In genomic region chr7:25795824-25796235, GRCh38 we compare ENCODE assay signal across 17 cellular contexts.
DNase-seq lines count a peak whose midpoint lies in the region; ATAC-seq and TF ChIP-seq lines count a peak whose summit lies in the region.
"Had no signal": no experiment of that assay in that cellular context is flagged by ENCODE, and none has a peak within 500 bp of the region (broad histone marks: within the 10 kb centered on the region; RNA-seq: fewer than 3 reads in every experiment).

No MANE protein-coding gene starts in this region.

- H3K4me3 Mint-ChIP-seq in MCF 10A (ENCODE audit: unreplicated experiment) = no peak overlapping the region
- H3K4me3 Mint-ChIP-seq in WTC11 = no peak overlapping the region
- H3K4me3 Mint-ChIP-seq: stimulated activated naive CD8-positive, alpha-beta T cell treated with anti-CD3 and anti-CD28 coated beads, Interleukin-15, amount 100 ng/mL, for 72 hours had no signal

- DNase-seq in MCF 10A (ENCODE audit: unreplicated experiment) (peak; percentile 8), mammary epithelial cell (no peak), cardiac fibroblast (ENCODE audit: low read depth in 2 of 2) (peak; percentile 18 to 29), mesenchymal stem cell (peak; percentile 87), aorta (no peak), WTC11 (ENCODE audit: low spot score) (no peak), GDM1 (lab: John Stamatoyannopoulos, UW) (no peak)
- DNase-seq: activated CD4-positive, CD25-positive, alpha-beta regulatory T cell treated with anti-CD3 and anti-CD28 coated beads, Interleukin-2, amount 50 U/mL, for 72 hours; activated T-cell treated with anti-CD3 and anti-CD28 coated beads, Interleukin-2, amount 50 U/mL, for 48 hours; left colon; NCI-H1694; nucleus accumbens; stimulated activated CD4-positive, alpha-beta T cell treated with anti-CD3 and anti-CD28 coated beads, Interleukin-2, amount 100 ng/mL, for 24 hours; stimulated activated naive CD8-positive, alpha-beta T cell treated with anti-CD3 and anti-CD28 coated beads, Interleukin-15, amount 100 ng/mL, for 72 hours had no signal

- no peaks in the 10 kb centered on the region for H4K20me1 ChIP-seq in mammary epithelial cell (ENCODE audit: insufficient read depth, low read length)

- H4K91ac ChIP-seq in mesenchymal stem cell (ENCODE audit: low read length) = no peak overlapping the region

- no peak overlapping the region for H3K14ac ChIP-seq in mesenchymal stem cell (ENCODE audit: low read length in 2 of 2)

- H3K36me3 Mint-ChIP-seq in MCF 10A (ENCODE audit: insufficient read depth, unreplicated experiment) (no peaks in the 10 kb centered on the region), WTC11 (no peaks in the 10 kb centered on the region)

- H3K4me2 ChIP-seq in mammary epithelial cell (ENCODE audit: insufficient read depth, low read depth, low read length) (no peak overlapping the region), mesenchymal stem cell (ENCODE audit: low read length, poor library complexity, severe bottlenecking) (no peak overlapping the region)

- H3K4me3 ChIP-seq in mammary epithelial cell (replicated peaks in 1 of 3; ENCODE audit: insufficient read depth in 1 of 3, low read depth in 2 of 3, low read length in 3 of 3) (no peak overlapping the region), cardiac fibroblast (replicated peaks in 1 of 2; ENCODE audit: low read depth in 2 of 2, low read length in 2 of 2) (no peak overlapping the region), mesenchymal stem cell (ENCODE audit: insufficient read depth in 1 of 2, low read depth in 1 of 2, low read length in 2 of 2) (peak overlapping the region in 1 of 2 experiments; percentile 51), aorta (ENCODE audit: low read length in 2 of 2) (no peak overlapping the region)
- H3K4me3 ChIP-seq: cardiac muscle cell had no signal

- H2AK5ac ChIP-seq in mesenchymal stem cell (ENCODE audit: low read length, severe bottlenecking) = no peak overlapping the region

- no peaks in the 10 kb centered on the region for H3K79me2 ChIP-seq in mammary epithelial cell (ENCODE audit: insufficient read depth, low read length)

- intact Hi-C loops in MCF 10A (cut with micrococcal nuclease) (no loop called here), mammary epithelial cell (cut with micrococcal nuclease) (no loop called here), aorta (cut with DNase I) (loop anchor here in 1 of 2 donors (5.0 kb wide), 1 partner anchor 39 kb away; no protein-coding TSS in a partner anchor)

- POLR2A ChIA-PET in MCF 10A (lab: Yijun Ruan, JAX) = no interaction called here
- POLR2A ChIA-PET in WTC11 (lab: Charles Lee) = no interaction called here

- H3K9ac ChIP-seq in mammary epithelial cell (ENCODE audit: insufficient read depth, low read length) = no peak overlapping the region
- peak overlapping the region; percentile 59 for H3K9ac ChIP-seq in mesenchymal stem cell (ENCODE audit: low read length)

- peak overlapping the region; percentile 29 for H2BK15ac ChIP-seq in mesenchymal stem cell (ENCODE audit: low read depth, poor library complexity, severe bottlenecking)

- H3K27ac Mint-ChIP-seq in MCF 10A (ENCODE audit: low read depth, unreplicated experiment) = no peak overlapping the region
- H3K27ac Mint-ChIP-seq in WTC11 = no peak overlapping the region
- H3K27ac Mint-ChIP-seq: stimulated activated naive CD8-positive, alpha-beta T cell treated with anti-CD3 and anti-CD28 coated beads, Interleukin-15, amount 100 ng/mL, for 72 hours had no signal

- peak overlapping the region in 1 of 2 experiments; percentile 54 for H3K18ac ChIP-seq in mesenchymal stem cell (ENCODE audit: low read depth in 1 of 2, low read length in 2 of 2)

- H3K4me1 Mint-ChIP-seq in MCF 10A (ENCODE audit: insufficient read depth, unreplicated experiment) = peaks cover 5% of the 10 kb centered on the region
- H3K4me1 Mint-ChIP-seq in WTC11 = peaks cover 3% of the 10 kb centered on the region; the same call in 1 of the 2 replicates
- H3K4me1 Mint-ChIP-seq: stimulated activated naive CD8-positive, alpha-beta T cell treated with anti-CD3 and anti-CD28 coated beads, Interleukin-15, amount 100 ng/mL, for 72 hours had no signal

- ATAC-seq in aorta (ENCODE audit: low FRiP score) = peak; percentile 66
- ATAC-seq in HG02885 (IDR thresholded peaks at IDR 0.05; ENCODE audit: poor library complexity, unreplicated experiment) = no peak
- no peak for ATAC-seq in WTC11
- ATAC-seq: foreskin keratinocyte; left colon; stimulated activated naive CD8-positive, alpha-beta T cell treated with anti-CD3 and anti-CD28 coated beads, Interleukin-15, amount 100 ng/mL, for 72 hours had no signal

- H3K27me3 Mint-ChIP-seq in MCF 10A (ENCODE audit: insufficient read depth, unreplicated experiment) (peaks cover 17% of the 10 kb centered on the region), WTC11 (ENCODE audit: low read depth) (no peaks in the 10 kb centered on the region)
- H3K27me3 Mint-ChIP-seq: stimulated activated naive CD8-positive, alpha-beta T cell treated with anti-CD3 and anti-CD28 coated beads, Interleukin-15, amount 100 ng/mL, for 72 hours had no signal

- H3K9me3 Mint-ChIP-seq in MCF 10A (ENCODE audit: unreplicated experiment) (no peaks in the 10 kb centered on the region), WTC11 (0 out of 2 replicates have a peak, but pooled peaks cover 3% of the 10 kb centered on the region)
- H3K9me3 Mint-ChIP-seq: stimulated activated naive CD8-positive, alpha-beta T cell treated with anti-CD3 and anti-CD28 coated beads, Interleukin-15, amount 100 ng/mL, for 72 hours had no signal

- H3K27me3 ChIP-seq in mammary epithelial cell (ENCODE audit: insufficient read depth, low read length) (no peaks in the 10 kb centered on the region), mesenchymal stem cell (ENCODE audit: control insufficient read depth in 1 of 2, insufficient read depth in 1 of 2, low read length in 2 of 2) (no peaks in the 10 kb centered on the region), aorta (ENCODE audit: control insufficient read depth in 1 of 2, insufficient read depth in 2 of 2, low read length in 1 of 2) (no peaks in the 10 kb centered on the region)
- H3K27me3 ChIP-seq: cardiac muscle cell, foreskin keratinocyte had no signal

- dilution Hi-C loops in mammary epithelial cell (cut with HindIII; ENCODE audit: low sequenced_read_pairs) = no loop called here

- peak overlapping the region in 1 of 2 experiments; percentile 51 for H2BK12ac ChIP-seq in mesenchymal stem cell (ENCODE audit: low read length in 2 of 2)

- WGBS in mammary epithelial cell (ENCODE audit: low coverage, missing lambda C conversion rate) = 70% methylated on average over 2 of the region's 2 CpGs
- WGBS in mesenchymal stem cell = 85% methylated on average over 2 of the region's 2 CpGs
- WGBS in aorta, 2 donors = 48 to 53% methylated on average over 2 of the region's 2 CpGs

- H3K79me1 ChIP-seq in mesenchymal stem cell (replicated peaks; ENCODE audit: low read length, poor library complexity, severe bottlenecking) = no peaks in the 10 kb centered on the region

- H2AFZ ChIP-seq in mammary epithelial cell (ENCODE audit: low read depth, low read length) = no peak overlapping the region
- H2AFZ ChIP-seq in mesenchymal stem cell (ENCODE audit: low read depth, low read length) = no peak overlapping the region

- H4K8ac ChIP-seq in mesenchymal stem cell (ENCODE audit: low read length) = peak overlapping the region; percentile 1

- no peak overlapping the region for H3K23ac ChIP-seq in mesenchymal stem cell (ENCODE audit: low read length in 2 of 2)

- H2BK5ac ChIP-seq in mesenchymal stem cell (ENCODE audit: low read depth, low read length, poor library complexity, severe bottlenecking) = no peak overlapping the region

- H3K4ac ChIP-seq in mesenchymal stem cell (ENCODE audit: low read depth in 1 of 2, low read length in 2 of 2) = no peak overlapping the region

- H3K4me1 ChIP-seq in mammary epithelial cell (ENCODE audit: insufficient read depth, low read length) (no peaks in the 10 kb centered on the region), mesenchymal stem cell (ENCODE audit: control insufficient read depth, insufficient read depth, low read depth, low read length) (peaks cover 2% of the 10 kb centered on the region), aorta (ENCODE audit: control insufficient read depth in 1 of 2, insufficient read depth in 2 of 2, low read length in 2 of 2) (peaks cover 0 to 2% of the 10 kb centered on the region in 2 donors)

- H3K9me3 ChIP-seq in mammary epithelial cell (replicated peaks; ENCODE audit: insufficient read depth, low read length) (no peaks in the 10 kb centered on the region), mesenchymal stem cell (ENCODE audit: control insufficient read depth, low read length) (no peaks in the 10 kb centered on the region), aorta (ENCODE audit: control insufficient read depth, low read length) (no peaks in the 10 kb centered on the region)

- in situ Hi-C loops in mammary epithelial cell (cut with MboI; ENCODE audit: low sequenced_read_pairs in 2 of 2) = no loop called here

- TF ChIP-seq CTCF in MCF 10A (IDR thresholded peaks at IDR 0.05; ENCODE audit: unreplicated experiment) (no peak), mammary epithelial cell (conservative IDR thresholded peaks at IDR 0.05 in 1 of 2, IDR thresholded peaks at IDR 0.05 in 1 of 2; ENCODE audit: extremely low read depth in 1 of 2, insufficient read depth in 1 of 2, low read depth in 1 of 2, low read length in 2 of 2) (no peak), cardiac fibroblast (IDR thresholded peaks at IDR 0.05; ENCODE audit: low read depth, low read length) (no peak), WTC11 (IDR thresholded peaks at IDR 0.05) (no peak)

- no peak overlapping the region for H3K27ac ChIP-seq in mammary epithelial cell (ENCODE audit: insufficient read depth, low read depth, low read length)
- no peak overlapping the region for H3K27ac ChIP-seq in mesenchymal stem cell (ENCODE audit: low read length, poor library complexity, severe bottlenecking)
- peak overlapping the region in 1 of 2 donors; percentile 37 for H3K27ac ChIP-seq in aorta (ENCODE audit: low read depth in 1 of 2, low read length in 2 of 2)
- H3K27ac ChIP-seq: cardiac muscle cell, foreskin keratinocyte had no signal

- H3K36me3 ChIP-seq in mammary epithelial cell (ENCODE audit: insufficient read depth, low read length) (no peaks in the 10 kb centered on the region), mesenchymal stem cell (ENCODE audit: control insufficient read depth in 1 of 2, insufficient read depth in 2 of 2, low read depth in 1 of 2, low read length in 2 of 2) (no peaks in the 10 kb centered on the region), aorta (ENCODE audit: control insufficient read depth in 1 of 2, insufficient read depth in 2 of 2, low read length in 1 of 2) (no peaks in the 10 kb centered on the region)
- H3K36me3 ChIP-seq: cardiac muscle cell had no signal

- no TSS peak for BruUV-seq in MCF 10A (replicated peaks; lab: Mats Ljungman, UMichigan)
- no TSS peak for BruUV-seq in mammary epithelial cell (replicated peaks; lab: Mats Ljungman, UMichigan)

- CTCF ChIA-PET in MCF 10A (lab: Yijun Ruan, JAX) (interaction anchor here (0.6 to 1.0 kb wide), 3 partner anchors 21 to 503 kb away, joined by 3 read pairs; no protein-coding TSS in a partner anchor), mammary epithelial cell (lab: Charles Lee; ENCODE audit: low non-redundant PET) (no interaction called here), WTC11 (lab: Charles Lee) (no interaction called here)

- H2BK120ac ChIP-seq in mesenchymal stem cell (ENCODE audit: low read depth, low read length) = no peak overlapping the region

TF ChIP-seq in WTC11, 78 proteins besides CTCF, POLR2A, EP300 and RAD21 (continues in another document):
- TF ChIP-seq ZNF232 (CRISPR knock-in tag; IDR thresholded peaks at IDR 0.05) = no peak

Comparison
In these comparisons a context has a peak if more than half of its experiments do, and no peak if none do; other contexts are left out.
1. DNase-seq: peak in MCF 10A (single experiment), cardiac fibroblast (2 of 2) and mesenchymal stem cell (single experiment); none in mammary epithelial cell (single experiment), aorta (0 of 2), WTC11 (single experiment) and GDM1 (single experiment).